ENCODE assay signal across 24 cellular contexts in the genomic region with DNA sequence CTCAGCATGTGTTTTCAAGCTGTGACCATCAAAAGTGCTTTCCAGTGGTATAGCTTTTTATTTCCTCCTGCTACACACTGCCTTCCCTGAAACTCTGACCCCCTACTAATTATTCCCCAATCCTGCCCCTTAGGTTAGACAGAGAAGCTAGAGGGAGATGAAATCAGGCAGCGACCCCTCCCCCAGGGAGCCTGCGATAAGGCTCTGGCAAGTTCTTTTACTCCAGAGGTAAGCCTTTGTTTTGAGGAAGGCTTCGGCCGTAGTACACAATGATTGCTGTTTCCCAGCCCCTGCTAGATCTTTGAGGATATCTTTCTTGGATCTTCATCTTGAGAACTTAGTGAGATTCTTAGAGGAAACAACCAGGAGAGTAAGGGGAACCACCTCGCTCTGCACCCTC. TPM values are rescaled to one million over a fixed set of nuclear protein-coding genes. Genes with fewer than 3 reads are reported as not detected.
"Had no signal": no experiment of that assay in that cellular context is flagged by ENCODE, and none has a peak within 500 bp of the region (broad histone marks: within the 10 kb centered on the region; RNA-seq: fewer than 3 reads in every experiment).

No MANE protein-coding gene starts in this region.

- H3K27ac Mint-ChIP-seq: naive thymus-derived CD8-positive, alpha-beta T cell; progenitor cell of endocrine pancreas; type B pancreatic cell had no signal

- H3K4me1 Mint-ChIP-seq: naive thymus-derived CD8-positive, alpha-beta T cell; neural crest cell had no signal

- H3K4me3 ChIP-seq: coronary artery, heart right ventricle, lung, pancreas had no signal

- H3K27me3 Mint-ChIP-seq: naive thymus-derived CD8-positive, alpha-beta T cell; progenitor cell of endocrine pancreas; type B pancreatic cell had no signal

- H3K27me3 ChIP-seq: heart right ventricle, pancreas had no signal

- H3K9me3 Mint-ChIP-seq: type B pancreatic cell had no signal

- H3K4me3 Mint-ChIP-seq: naive thymus-derived CD8-positive, alpha-beta T cell; neural crest cell; type B pancreatic cell had no signal

- H3K36me3 Mint-ChIP-seq: naive thymus-derived CD8-positive, alpha-beta T cell; type B pancreatic cell had no signal

- H3K36me3 ChIP-seq: heart right ventricle, pancreas had no signal

- H3K27ac ChIP-seq: coronary artery, heart right ventricle, pancreas had no signal

- H3K9me3 ChIP-seq: pancreas had no signal

- DNase-seq: effector CD4-positive, alpha-beta T cell; heart right ventricle; hypothalamus; left colon; left ventricle myocardium superior; mesenchymal stem cell; naive thymus-derived CD8-positive, alpha-beta T cell; occipital lobe; pancreas; right cardiac atrium; small intestine; stimulated activated CD4-positive, alpha-beta T cell treated with anti-CD3 and anti-CD28 coated beads, Interleukin-12 subunit alpha, Interleukin-12 subunit beta, amount 100 ng/mL, for 4 hours; stimulated activated naive CD4-positive, alpha-beta T cell treated with Interleukin-2 at 50 U/mL for 16 hours had no signal

- H3K4me1 ChIP-seq: heart right ventricle, pancreas had no signal

RNA-seq across cellular contexts. Expression of a gene that starts 33.5 kb away (rescaled TPM):
- total RNA-seq: chondrocyte; dermis microvascular lymphatic vessel endothelial cell; esophagus mucosa; fibroblast of lung; glomerular endothelial cell; mononuclear cell; naive thymus-derived CD8-positive, alpha-beta T cell had no signal
- polyA plus RNA-seq: fibroblast of lung; naive thymus-derived CD8-positive, alpha-beta T cell had no signal
